ENCODE assay signal across 1 cellular context in the genomic region with DNA sequence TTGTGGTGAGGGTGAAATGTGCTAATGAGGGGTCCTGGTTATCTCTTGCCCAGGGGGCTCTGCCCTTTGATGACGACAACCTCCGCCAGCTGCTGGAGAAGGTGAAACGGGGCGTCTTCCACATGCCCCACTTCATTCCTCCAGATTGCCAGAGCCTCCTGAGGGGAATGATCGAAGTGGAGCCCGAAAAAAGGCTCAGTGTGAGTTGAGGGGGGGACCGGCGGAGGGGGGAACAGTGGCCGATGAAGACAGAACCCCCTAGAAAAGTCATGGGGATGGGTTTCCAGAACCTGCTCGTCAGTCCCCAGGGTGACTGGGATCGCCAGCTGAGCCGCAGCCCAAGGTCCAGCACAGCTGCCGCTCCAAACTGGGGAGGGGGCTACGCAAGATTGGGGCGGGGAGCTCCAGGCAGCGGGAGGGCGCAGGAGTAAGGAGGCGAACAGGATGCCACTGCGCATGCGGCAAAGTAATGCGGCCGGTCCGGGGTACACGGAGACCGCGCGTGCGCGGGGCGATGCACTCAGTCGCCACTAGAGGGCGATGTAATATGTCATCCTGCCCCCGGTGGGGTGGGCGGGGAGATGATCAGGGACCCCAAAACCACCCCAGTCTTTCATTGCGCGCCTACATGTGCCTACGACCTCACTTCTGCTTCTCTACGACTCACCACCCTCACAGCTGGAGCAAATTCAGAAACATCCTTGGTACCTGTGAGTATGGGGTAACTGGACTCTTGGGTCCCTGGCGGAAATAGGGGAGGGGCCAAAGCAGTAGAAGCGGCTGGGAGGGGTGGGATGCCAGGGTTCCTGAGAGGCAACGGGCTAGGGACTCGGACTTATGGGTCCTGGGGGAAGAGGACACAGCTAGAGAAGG.
A peak's percentile ranks its signal among the peaks of the same experiment; 100 is the strongest.
TF ChIP-seq lines count a peak whose summit lies in the region.

No MANE protein-coding gene starts in this region.

TF ChIP-seq in HepG2, 621 proteins besides CTCF, POLR2A, EP300 and RAD21 (continued from another document and continues in another):
- TF ChIP-seq SP4 (CRISPR knock-in tag; IDR thresholded peaks at IDR 0.05) = peak; percentile 38; the same call in 1 of the 2 replicates
- TF ChIP-seq, protein P1, sequence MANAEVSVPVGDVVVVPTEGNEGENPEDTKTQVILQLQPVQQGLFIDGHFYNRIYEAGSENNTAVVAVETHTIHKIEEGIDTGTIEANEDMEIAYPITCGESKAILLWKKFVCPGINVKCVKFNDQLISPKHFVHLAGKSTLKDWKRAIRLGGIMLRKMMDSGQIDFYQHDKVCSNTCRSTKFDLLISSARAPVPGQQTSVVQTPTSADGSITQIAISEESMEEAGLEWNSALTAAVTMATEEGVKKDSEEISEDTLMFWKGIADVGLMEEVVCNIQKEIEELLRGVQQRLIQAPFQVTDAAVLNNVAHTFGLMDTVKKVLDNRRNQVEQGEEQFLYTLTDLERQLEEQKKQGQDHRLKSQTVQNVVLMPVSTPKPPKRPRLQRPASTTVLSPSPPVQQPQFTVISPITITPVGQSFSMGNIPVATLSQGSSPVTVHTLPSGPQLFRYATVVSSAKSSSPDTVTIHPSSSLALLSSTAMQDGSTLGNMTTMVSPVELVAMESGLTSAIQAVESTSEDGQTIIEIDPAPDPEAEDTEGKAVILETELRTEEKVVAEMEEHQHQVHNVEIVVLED (CRISPR knock-in tag; IDR thresholded peaks at IDR 0.05; ENCODE audit: borderline replicate concordance) = no peak
- TF ChIP-seq, protein P2, sequence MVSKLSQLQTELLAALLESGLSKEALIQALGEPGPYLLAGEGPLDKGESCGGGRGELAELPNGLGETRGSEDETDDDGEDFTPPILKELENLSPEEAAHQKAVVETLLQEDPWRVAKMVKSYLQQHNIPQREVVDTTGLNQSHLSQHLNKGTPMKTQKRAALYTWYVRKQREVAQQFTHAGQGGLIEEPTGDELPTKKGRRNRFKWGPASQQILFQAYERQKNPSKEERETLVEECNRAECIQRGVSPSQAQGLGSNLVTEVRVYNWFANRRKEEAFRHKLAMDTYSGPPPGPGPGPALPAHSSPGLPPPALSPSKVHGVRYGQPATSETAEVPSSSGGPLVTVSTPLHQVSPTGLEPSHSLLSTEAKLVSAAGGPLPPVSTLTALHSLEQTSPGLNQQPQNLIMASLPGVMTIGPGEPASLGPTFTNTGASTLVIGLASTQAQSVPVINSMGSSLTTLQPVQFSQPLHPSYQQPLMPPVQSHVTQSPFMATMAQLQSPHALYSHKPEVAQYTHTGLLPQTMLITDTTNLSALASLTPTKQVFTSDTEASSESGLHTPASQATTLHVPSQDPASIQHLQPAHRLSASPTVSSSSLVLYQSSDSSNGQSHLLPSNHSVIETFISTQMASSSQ (IDR thresholded peaks at IDR 0.05; ENCODE audit: low read depth) = no peak
- TF ChIP-seq, protein P2 (CRISPR knock-in tag; IDR thresholded peaks at IDR 0.05; ENCODE audit: borderline replicate concordance) = no peak
- peak; percentile 48 for TF ChIP-seq GATAD2A (CRISPR knock-in tag; IDR thresholded peaks at IDR 0.05)
- peak; percentile 4; the same call in 1 of the 2 replicates for TF ChIP-seq ZNF33B (CRISPR knock-in tag; IDR thresholded peaks at IDR 0.05)
- TF ChIP-seq SAP130 (CRISPR knock-in tag; IDR thresholded peaks at IDR 0.05; ENCODE audit: low read depth) = peak; percentile 31
- TF ChIP-seq, protein P3, sequence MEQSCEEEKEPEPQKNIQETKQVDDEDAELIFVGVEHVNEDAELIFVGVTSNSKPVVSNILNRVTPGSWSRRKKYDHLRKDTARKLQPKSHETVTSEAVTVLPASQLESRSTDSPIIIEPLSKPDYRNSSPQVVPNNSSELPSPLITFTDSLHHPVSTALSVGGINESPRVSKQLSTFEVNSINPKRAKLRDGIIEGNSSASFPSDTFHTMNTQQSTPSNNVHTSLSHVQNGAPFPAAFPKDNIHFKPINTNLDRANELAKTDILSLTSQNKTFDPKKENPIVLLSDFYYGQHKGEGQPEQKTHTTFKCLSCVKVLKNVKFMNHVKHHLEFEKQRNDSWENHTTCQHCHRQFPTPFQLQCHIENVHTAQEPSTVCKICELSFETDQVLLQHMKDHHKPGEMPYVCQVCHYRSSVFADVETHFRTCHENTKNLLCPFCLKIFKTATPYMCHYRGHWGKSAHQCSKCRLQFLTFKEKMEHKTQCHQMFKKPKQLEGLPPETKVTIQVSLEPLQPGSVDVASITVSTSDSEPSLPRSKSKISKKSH (CRISPR knock-in tag; IDR thresholded peaks at IDR 0.05; ENCODE audit: borderline replicate concordance) = no peak
- peak; percentile 83; the same call in 1 of the 2 replicates for TF ChIP-seq ZNF224 (CRISPR knock-in tag; IDR thresholded peaks at IDR 0.05)
- TF ChIP-seq, protein P4, sequence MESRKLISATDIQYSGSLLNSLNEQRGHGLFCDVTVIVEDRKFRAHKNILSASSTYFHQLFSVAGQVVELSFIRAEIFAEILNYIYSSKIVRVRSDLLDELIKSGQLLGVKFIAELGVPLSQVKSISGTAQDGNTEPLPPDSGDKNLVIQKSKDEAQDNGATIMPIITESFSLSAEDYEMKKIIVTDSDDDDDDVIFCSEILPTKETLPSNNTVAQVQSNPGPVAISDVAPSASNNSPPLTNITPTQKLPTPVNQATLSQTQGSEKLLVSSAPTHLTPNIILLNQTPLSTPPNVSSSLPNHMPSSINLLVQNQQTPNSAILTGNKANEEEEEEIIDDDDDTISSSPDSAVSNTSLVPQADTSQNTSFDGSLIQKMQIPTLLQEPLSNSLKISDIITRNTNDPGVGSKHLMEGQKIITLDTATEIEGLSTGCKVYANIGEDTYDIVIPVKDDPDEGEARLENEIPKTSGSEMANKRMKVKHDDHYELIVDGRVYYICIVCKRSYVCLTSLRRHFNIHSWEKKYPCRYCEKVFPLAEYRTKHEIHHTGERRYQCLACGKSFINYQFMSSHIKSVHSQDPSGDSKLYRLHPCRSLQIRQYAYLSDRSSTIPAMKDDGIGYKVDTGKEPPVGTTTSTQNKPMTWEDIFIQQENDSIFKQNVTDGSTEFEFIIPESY (CRISPR knock-in tag; IDR thresholded peaks at IDR 0.05) = peak; percentile 68
- TF ChIP-seq, protein P5, sequence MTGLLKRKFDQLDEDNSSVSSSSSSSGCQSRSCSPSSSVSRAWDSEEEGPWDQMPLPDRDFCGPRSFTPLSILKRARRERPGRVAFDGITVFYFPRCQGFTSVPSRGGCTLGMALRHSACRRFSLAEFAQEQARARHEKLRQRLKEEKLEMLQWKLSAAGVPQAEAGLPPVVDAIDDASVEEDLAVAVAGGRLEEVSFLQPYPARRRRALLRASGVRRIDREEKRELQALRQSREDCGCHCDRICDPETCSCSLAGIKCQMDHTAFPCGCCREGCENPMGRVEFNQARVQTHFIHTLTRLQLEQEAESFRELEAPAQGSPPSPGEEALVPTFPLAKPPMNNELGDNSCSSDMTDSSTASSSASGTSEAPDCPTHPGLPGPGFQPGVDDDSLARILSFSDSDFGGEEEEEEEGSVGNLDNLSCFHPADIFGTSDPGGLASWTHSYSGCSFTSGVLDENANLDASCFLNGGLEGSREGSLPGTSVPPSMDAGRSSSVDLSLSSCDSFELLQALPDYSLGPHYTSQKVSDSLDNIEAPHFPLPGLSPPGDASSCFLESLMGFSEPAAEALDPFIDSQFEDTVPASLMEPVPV (CRISPR knock-in tag; IDR thresholded peaks at IDR 0.05) = 0 out of 2 replicates have a peak, but pooled peaks have one; percentile 36
- TF ChIP-seq MED1 (CRISPR knock-in tag; IDR thresholded peaks at IDR 0.05) = 0 out of 2 replicates have a peak, but pooled peaks have one; percentile 36
- peak; percentile 77 for TF ChIP-seq THAP11 (CRISPR knock-in tag; IDR thresholded peaks at IDR 0.05)
- TF ChIP-seq FOXO1 (CRISPR knock-in tag; IDR thresholded peaks at IDR 0.05) = 0 out of 2 replicates have a peak, but pooled peaks have one; percentile 15
- 0 out of 2 replicates have a peak, but pooled peaks have one; percentile 36 for TF ChIP-seq ZNF343 (CRISPR knock-in tag; IDR thresholded peaks at IDR 0.05)
- no peak for TF ChIP-seq ZNF10 (CRISPR knock-in tag; IDR thresholded peaks at IDR 0.05; ENCODE audit: borderline replicate concordance, low read depth)
- TF ChIP-seq, protein P6, sequence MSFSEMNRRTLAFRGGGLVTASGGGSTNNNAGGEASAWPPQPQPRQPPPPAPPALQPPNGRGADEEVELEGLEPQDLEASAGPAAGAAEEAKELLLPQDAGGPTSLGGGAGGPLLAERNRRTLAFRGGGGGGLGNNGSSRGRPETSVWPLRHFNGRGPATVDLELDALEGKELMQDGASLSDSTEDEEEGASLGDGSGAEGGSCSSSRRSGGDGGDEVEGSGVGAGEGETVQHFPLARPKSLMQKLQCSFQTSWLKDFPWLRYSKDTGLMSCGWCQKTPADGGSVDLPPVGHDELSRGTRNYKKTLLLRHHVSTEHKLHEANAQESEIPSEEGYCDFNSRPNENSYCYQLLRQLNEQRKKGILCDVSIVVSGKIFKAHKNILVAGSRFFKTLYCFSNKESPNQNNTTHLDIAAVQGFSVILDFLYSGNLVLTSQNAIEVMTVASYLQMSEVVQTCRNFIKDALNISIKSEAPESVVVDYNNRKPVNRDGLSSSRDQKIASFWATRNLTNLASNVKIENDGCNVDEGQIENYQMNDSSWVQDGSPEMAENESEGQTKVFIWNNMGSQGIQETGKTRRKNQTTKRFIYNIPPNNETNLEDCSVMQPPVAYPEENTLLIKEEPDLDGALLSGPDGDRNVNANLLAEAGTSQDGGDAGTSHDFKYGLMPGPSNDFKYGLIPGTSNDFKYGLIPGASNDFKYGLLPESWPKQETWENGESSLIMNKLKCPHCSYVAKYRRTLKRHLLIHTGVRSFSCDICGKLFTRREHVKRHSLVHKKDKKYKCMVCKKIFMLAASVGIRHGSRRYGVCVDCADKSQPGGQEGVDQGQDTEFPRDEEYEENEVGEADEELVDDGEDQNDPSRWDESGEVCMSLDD (CRISPR knock-in tag; IDR thresholded peaks at IDR 0.05; ENCODE audit: borderline replicate concordance) = peak; percentile 85; the same call in 1 of the 2 replicates
- 0 out of 2 replicates have a peak, but pooled peaks have one; percentile 56 for TF ChIP-seq ZNF510 (CRISPR knock-in tag; IDR thresholded peaks at IDR 0.05; ENCODE audit: low read depth)
- 0 out of 2 replicates have a peak, but pooled peaks have one; percentile 36 for TF ChIP-seq ZFX (CRISPR knock-in tag; IDR thresholded peaks at IDR 0.05; ENCODE audit: low read depth)
- peak; percentile 27 for TF ChIP-seq SRSF1 (optimal IDR thresholded peaks at IDR 0.05; ENCODE audit: low read depth, low read length)
- peak; percentile 58 for TF ChIP-seq SMC3 (IDR thresholded peaks at IDR 0.05; ENCODE audit: low read length)
- peak; percentile 26; the same call in 1 of the 2 replicates for TF ChIP-seq HNF4A (CRISPR knock-in tag; IDR thresholded peaks at IDR 0.05)
- 0 out of 2 replicates have a peak, but pooled peaks have one; percentile 41 for TF ChIP-seq ZNF605 (CRISPR knock-in tag; IDR thresholded peaks at IDR 0.05)
- 0 out of 2 replicates have a peak, but pooled peaks have one; percentile 58 for TF ChIP-seq ZNF761 (CRISPR knock-in tag; conservative IDR thresholded peaks at IDR 0.05)
- TF ChIP-seq, protein P7, sequence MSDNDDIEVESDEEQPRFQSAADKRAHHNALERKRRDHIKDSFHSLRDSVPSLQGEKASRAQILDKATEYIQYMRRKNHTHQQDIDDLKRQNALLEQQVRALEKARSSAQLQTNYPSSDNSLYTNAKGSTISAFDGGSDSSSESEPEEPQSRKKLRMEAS (IDR thresholded peaks at IDR 0.05) = peak; percentile 47; the same call in 1 of the 2 replicates
- peak; percentile 53 for TF ChIP-seq RBFOX2 (IDR thresholded peaks at IDR 0.05; ENCODE audit: low read depth, low read length)
- TF ChIP-seq ZNF136 (CRISPR knock-in tag; IDR thresholded peaks at IDR 0.05; ENCODE audit: low read depth) = 0 out of 2 replicates have a peak, but pooled peaks have one; percentile 61
- TF ChIP-seq KDM2A (CRISPR knock-in tag; IDR thresholded peaks at IDR 0.05; ENCODE audit: borderline replicate concordance, low read depth) = 0 out of 2 replicates have a peak, but pooled peaks have one; percentile 61
- TF ChIP-seq BRD4 (CRISPR knock-in tag; IDR thresholded peaks at IDR 0.05) = no peak
- TF ChIP-seq TBX2 (CRISPR knock-in tag; IDR thresholded peaks at IDR 0.05; ENCODE audit: borderline replicate concordance) = peak; percentile 5; the same call in 1 of the 2 replicates
- TF ChIP-seq HDAC1 (CRISPR knock-in tag; IDR thresholded peaks at IDR 0.05) = peak; percentile 51; the same call in 1 of the 2 replicates
- TF ChIP-seq, protein P8, sequence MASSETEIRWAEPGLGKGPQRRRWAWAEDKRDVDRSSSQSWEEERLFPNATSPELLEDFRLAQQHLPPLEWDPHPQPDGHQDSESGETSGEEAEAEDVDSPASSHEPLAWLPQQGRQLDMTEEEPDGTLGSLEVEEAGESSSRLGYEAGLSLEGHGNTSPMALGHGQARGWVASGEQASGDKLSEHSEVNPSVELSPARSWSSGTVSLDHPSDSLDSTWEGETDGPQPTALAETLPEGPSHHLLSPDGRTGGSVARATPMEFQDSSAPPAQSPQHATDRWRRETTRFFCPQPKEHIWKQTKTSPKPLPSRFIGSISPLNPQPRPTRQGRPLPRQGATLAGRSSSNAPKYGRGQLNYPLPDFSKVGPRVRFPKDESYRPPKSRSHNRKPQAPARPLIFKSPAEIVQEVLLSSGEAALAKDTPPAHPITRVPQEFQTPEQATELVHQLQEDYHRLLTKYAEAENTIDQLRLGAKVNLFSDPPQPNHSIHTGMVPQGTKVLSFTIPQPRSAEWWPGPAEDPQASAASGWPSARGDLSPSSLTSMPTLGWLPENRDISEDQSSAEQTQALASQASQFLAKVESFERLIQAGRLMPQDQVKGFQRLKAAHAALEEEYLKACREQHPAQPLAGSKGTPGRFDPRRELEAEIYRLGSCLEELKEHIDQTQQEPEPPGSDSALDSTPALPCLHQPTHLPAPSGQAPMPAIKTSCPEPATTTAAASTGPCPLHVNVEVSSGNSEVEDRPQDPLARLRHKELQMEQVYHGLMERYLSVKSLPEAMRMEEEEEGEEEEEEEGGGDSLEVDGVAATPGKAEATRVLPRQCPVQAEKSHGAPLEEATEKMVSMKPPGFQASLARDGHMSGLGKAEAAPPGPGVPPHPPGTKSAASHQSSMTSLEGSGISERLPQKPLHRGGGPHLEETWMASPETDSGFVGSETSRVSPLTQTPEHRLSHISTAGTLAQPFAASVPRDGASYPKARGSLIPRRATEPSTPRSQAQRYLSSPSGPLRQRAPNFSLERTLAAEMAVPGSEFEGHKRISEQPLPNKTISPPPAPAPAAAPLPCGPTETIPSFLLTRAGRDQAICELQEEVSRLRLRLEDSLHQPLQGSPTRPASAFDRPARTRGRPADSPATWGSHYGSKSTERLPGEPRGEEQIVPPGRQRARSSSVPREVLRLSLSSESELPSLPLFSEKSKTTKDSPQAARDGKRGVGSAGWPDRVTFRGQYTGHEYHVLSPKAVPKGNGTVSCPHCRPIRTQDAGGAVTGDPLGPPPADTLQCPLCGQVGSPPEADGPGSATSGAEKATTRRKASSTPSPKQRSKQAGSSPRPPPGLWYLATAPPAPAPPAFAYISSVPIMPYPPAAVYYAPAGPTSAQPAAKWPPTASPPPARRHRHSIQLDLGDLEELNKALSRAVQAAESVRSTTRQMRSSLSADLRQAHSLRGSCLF (CRISPR knock-in tag; IDR thresholded peaks at IDR 0.05; ENCODE audit: borderline replicate concordance) = no peak
- no peak for TF ChIP-seq FIP1L1 (IDR thresholded peaks at IDR 0.05; ENCODE audit: borderline replicate concordance, insufficient read depth, low read depth, low read length)
